In the genomic region with DNA sequence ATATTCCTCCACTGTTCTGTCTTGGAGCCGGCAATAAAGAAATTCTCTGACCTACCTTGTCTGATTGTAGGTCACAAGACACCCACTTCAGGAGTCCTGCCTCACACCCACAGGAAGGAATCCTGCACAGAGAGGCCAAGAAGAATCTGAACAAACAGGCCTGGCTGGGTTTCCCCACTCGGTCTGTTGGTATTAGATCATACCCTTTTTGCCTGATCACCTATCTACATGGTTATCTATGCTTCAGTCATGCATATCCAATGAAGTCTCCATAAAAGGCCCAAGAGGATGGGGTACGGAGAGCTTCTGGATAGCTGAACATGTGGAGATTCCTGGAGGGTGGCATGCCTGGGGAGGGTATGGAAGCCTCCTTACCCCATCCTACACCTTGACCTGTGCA, we compare ENCODE assay signal across 8 cellular contexts. TPM values are rescaled to one million over a fixed set of nuclear protein-coding genes. Genes with fewer than 3 reads are reported as not detected.
DNase-seq lines count a peak whose midpoint lies in the region; ATAC-seq and TF ChIP-seq lines count a peak whose summit lies in the region.

No MANE protein-coding gene starts in this region.

- POLR2A ChIA-PET in RWPE1 (lab: Yijun Ruan, JAX; ENCODE audit: low non-redundant PET) = no interaction called here

- TF ChIP-seq CTCF in RWPE1 (conservative IDR thresholded peaks at IDR 0.05; ENCODE audit: low read depth) (no peak), smooth muscle cell (IDR thresholded peaks at IDR 0.05; ENCODE audit: borderline replicate concordance, insufficient read depth, poor library complexity, severe bottlenecking) (no peak), Peyer's patch (IDR thresholded peaks at IDR 0.05) (no peak)

- H3K9me3 Mint-ChIP-seq in activated T-cell treated with anti-CD3 and anti-CD28 coated beads, Interleukin-2, amount 50 U/mL, for 72 hours = peaks cover 0 to 2% of the 10 kb centered on the region in 2 donors

- H3K9me3 ChIP-seq in esophagus (ENCODE audit: control insufficient read depth in 2 of 2, insufficient read depth in 1 of 2, low read depth in 1 of 2, low read length in 1 of 2) (no peaks in the 10 kb centered on the region), smooth muscle cell (replicated peaks; ENCODE audit: low read depth) (no peaks in the 10 kb centered on the region), Peyer's patch (no peaks in the 10 kb centered on the region)

- WGBS in esophagus, 2 donors = 47 to 54% methylated on average over 3 of the region's 3 CpGs
- WGBS in smooth muscle cell (ENCODE audit: low lambda C conversion rate) = 53% methylated on average over 3 of the region's 3 CpGs

- H3F3A ChIP-seq in smooth muscle cell (ENCODE audit: low read depth) = no peaks in the 10 kb centered on the region

- H3K36me3 Mint-ChIP-seq in activated T-cell treated with anti-CD3 and anti-CD28 coated beads, Interleukin-2, amount 50 U/mL, for 72 hours (ENCODE audit: insufficient read depth in 2 of 2) = peaks cover 2 to 7% of the 10 kb centered on the region in 2 donors

- H3K27ac ChIP-seq in RWPE1 (no peak overlapping the region), esophagus (ENCODE audit: low read depth in 2 of 2, low read length in 1 of 2) (peak overlapping the region; percentile 62 to 81), smooth muscle cell (ENCODE audit: low read depth) (peak overlapping the region; percentile 97), Peyer's patch (peak overlapping the region in 2 of 4 donors; percentile 40 to 77)

- H3K4me3 ChIP-seq in esophagus (ENCODE audit: low read depth in 1 of 2, low read length in 2 of 2) = no peak overlapping the region
- no peak overlapping the region for H3K4me3 ChIP-seq in smooth muscle cell
- H3K4me3 ChIP-seq in Peyer's patch = no peak overlapping the region

- H2AFZ ChIP-seq in smooth muscle cell (ENCODE audit: low read depth) = no peak overlapping the region

- H3K79me2 ChIP-seq in smooth muscle cell (ENCODE audit: low read depth) = peaks cover 93% of the 10 kb centered on the region

- no peaks in the 10 kb centered on the region for H3K27me3 Mint-ChIP-seq in activated T-cell treated with anti-CD3 and anti-CD28 coated beads, Interleukin-2, amount 50 U/mL, for 72 hours (ENCODE audit: low read depth)

- peak overlapping the region; percentile 86 for H3K9ac ChIP-seq in smooth muscle cell (ENCODE audit: low read depth)

- peak overlapping the region; percentile 78 to 81 for H3K4me3 Mint-ChIP-seq in activated T-cell treated with anti-CD3 and anti-CD28 coated beads, Interleukin-2, amount 50 U/mL, for 72 hours

- H3K4me1 ChIP-seq in esophagus (ENCODE audit: control insufficient read depth in 2 of 2, insufficient read depth in 2 of 2, low read length in 1 of 2) (peaks cover 0 to 8% of the 10 kb centered on the region in 2 donors), smooth muscle cell (ENCODE audit: low read depth) (no peaks in the 10 kb centered on the region), Peyer's patch (peaks cover 0 to 68% (median 16%) of the 10 kb centered on the region in 4 donors)

- H3K4me1 Mint-ChIP-seq in activated T-cell treated with anti-CD3 and anti-CD28 coated beads, Interleukin-2, amount 50 U/mL, for 72 hours (ENCODE audit: low read depth) = peaks cover 94% of the 10 kb centered on the region

- CTCF ChIA-PET in RWPE1 (lab: Yijun Ruan, JAX) = interaction anchor here (0.6 kb wide), 1 partner anchor 507 kb away, joined by 6 read pairs; no protein-coding TSS in a partner anchor

- H3K4me2 ChIP-seq in smooth muscle cell = peak overlapping the region; percentile 37

- H4K20me1 ChIP-seq in smooth muscle cell (ENCODE audit: low read depth) = peaks cover 45% of the 10 kb centered on the region

- no peak for ATAC-seq in activated T-cell treated with anti-CD3 and anti-CD28 coated beads, Interleukin-2, amount 50 U/mL, for 72 hours (replicated peaks in 1 of 2)
- no peak for ATAC-seq in HG03025 (IDR thresholded peaks at IDR 0.05; ENCODE audit: low FRiP score, unreplicated experiment)

- H3K36me3 ChIP-seq in esophagus (ENCODE audit: control insufficient read depth in 2 of 2, insufficient read depth in 2 of 2, low read length in 1 of 2) (peaks cover 0 to under 1% of the 10 kb centered on the region in 2 donors), smooth muscle cell (ENCODE audit: low read depth) (no peaks in the 10 kb centered on the region), Peyer's patch (no peaks in the 10 kb centered on the region)

- H3K27ac Mint-ChIP-seq in activated T-cell treated with anti-CD3 and anti-CD28 coated beads, Interleukin-2, amount 50 U/mL, for 72 hours = peak overlapping the region; percentile 97

- peak; percentile 38 to 43 for DNase-seq in activated T-cell treated with anti-CD3 and anti-CD28 coated beads, Interleukin-2, amount 50 U/mL, for 72 hours
- no peak for DNase-seq in activated T-cell treated with anti-CD3 and anti-CD28 coated beads, Interleukin-2, amount 50 U/mL, for 48 hours
- DNase-seq in RWPE1 (ENCODE audit: low spot score) = peak; percentile 24
- DNase-seq in smooth muscle cell (lab: John Stamatoyannopoulos, UW; ENCODE audit: unreplicated experiment) = no peak
- DNase-seq in Peyer's patch = no peak
- no peak for DNase-seq in GF-D8 (lab: John Stamatoyannopoulos, UW)

- H3K27me3 ChIP-seq in esophagus (ENCODE audit: control insufficient read depth in 1 of 2, insufficient read depth in 2 of 2, low read length in 2 of 2) = no peaks in the 10 kb centered on the region
- no peaks in the 10 kb centered on the region for H3K27me3 ChIP-seq in smooth muscle cell (ENCODE audit: low read depth)
- H3K27me3 ChIP-seq in Peyer's patch = no peaks in the 10 kb centered on the region

- TF ChIP-seq POLR2A in Peyer's patch (IDR thresholded peaks at IDR 0.05) = no peak

RNA-seq across cellular contexts. Expression of gene OGDH, which starts 12.3 kb away (rescaled TPM):
- 10 to 100 TPM; 79.6 to 82.7 TPM for total RNA-seq in activated T-cell treated with anti-CD3 and anti-CD28 coated beads, Interleukin-2, amount 50 U/mL, for 72 hours
- polyA plus RNA-seq in esophagus = 10 to 100 TPM; 25.8 to 43.0 TPM
- 23.4 and 34.2 TPM in 2 replicates for total RNA-seq in smooth muscle cell
- 31.0 and 32.6 TPM in 2 replicates for polyA plus RNA-seq in smooth muscle cell
- total RNA-seq in Peyer's patch = 100 to 1,000 TPM in 3 of 4 donors, 10 to 100 TPM in 1; 88.3 to 246 (median 217) TPM

RNA-seq across cellular contexts. Expression of gene TMED4, which starts 36.7 kb away (rescaled TPM):
- total RNA-seq in activated T-cell treated with anti-CD3 and anti-CD28 coated beads, Interleukin-2, amount 50 U/mL, for 72 hours = 10 to 100 TPM; 73.6 to 79.8 TPM
- 10 to 100 TPM; 24.3 to 26.4 TPM for polyA plus RNA-seq in esophagus
- total RNA-seq in smooth muscle cell = 50.8 and 83.5 TPM in 2 replicates
- polyA plus RNA-seq in smooth muscle cell = 38.4 and 48.7 TPM in 2 replicates
- total RNA-seq in Peyer's patch = 100 to 1,000 TPM in 3 of 4 donors, 10 to 100 TPM in 1; 80.9 to 319 (median 262) TPM

RNA-seq across cellular contexts. Expression of gene DDX56, which starts 45.0 kb away (rescaled TPM):
- 10 to 100 TPM; 59.9 to 72.3 TPM for total RNA-seq in activated T-cell treated with anti-CD3 and anti-CD28 coated beads, Interleukin-2, amount 50 U/mL, for 72 hours
- polyA plus RNA-seq in esophagus (10 to 100 TPM; 50.1 to 84.0 TPM), smooth muscle cell (64.5 and 71.8 TPM in 2 replicates)
- total RNA-seq in smooth muscle cell (42.7 and 43.2 TPM in 2 replicates), Peyer's patch (10 to 100 TPM; 67.8 to 96.4 (median 88.9) TPM)

Comparison
In these comparisons a context has a peak if more than half of its experiments do, and no peak if none do; other contexts are left out.
1. DNase-seq: peak in activated T-cell treated with anti-CD3 and anti-CD28 coated beads, Interleukin-2, amount 50 U/mL, for 72 hours (2 of 2) and RWPE1 (single experiment); none in activated T-cell treated with anti-CD3 and anti-CD28 coated beads, Interleukin-2, amount 50 U/mL, for 48 hours (0 of 2), smooth muscle cell (single experiment), Peyer's patch (0 of 3) and GF-D8 (single experiment).